ENCODE assay signal across 29 cellular contexts in the genomic region with DNA sequence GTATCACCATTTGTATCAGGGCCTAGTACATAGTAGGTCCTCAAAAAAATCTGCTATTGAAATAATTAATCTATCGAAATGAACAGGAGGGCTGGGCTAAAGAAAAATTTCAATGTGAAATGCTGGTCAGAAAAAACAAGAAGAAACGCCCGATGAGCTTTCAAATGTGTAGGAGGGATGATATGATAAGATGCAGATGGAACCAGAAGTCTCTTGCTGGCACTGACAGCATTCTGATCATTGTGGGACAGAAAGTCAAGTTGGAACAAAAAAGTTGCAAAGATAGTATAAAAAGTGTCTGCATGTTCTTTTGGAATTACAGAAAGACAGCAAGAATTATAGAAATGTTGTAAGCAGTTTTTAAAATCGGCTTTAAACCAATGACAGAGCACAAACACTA. TPM values are rescaled to one million over a fixed set of nuclear protein-coding genes. Genes with fewer than 3 reads are reported as not detected.
A peak's percentile ranks its signal among the peaks of the same experiment; 100 is the strongest.
DNase-seq lines count a peak whose midpoint lies in the region; ATAC-seq and TF ChIP-seq lines count a peak whose summit lies in the region.
"Had no signal": no experiment of that assay in that cellular context is flagged by ENCODE, and none has a peak within 500 bp of the region (broad histone marks: within the 10 kb centered on the region; RNA-seq: fewer than 3 reads in every experiment).

No MANE protein-coding gene starts in this region.

- H3K4me3 ChIP-seq in BLaER1 treated with 17β-estradiol and CSF1 and Interleukin-3, amounts not matched to agents 10 nM and 100 nM: peak overlapping the region in 7 of 10 experiments; percentile 36 to 62 (median 52); a peak in 15 of 20 replicates
- no peak overlapping the region for H3K4me3 ChIP-seq in lower lobe of right lung
- H3K4me3 ChIP-seq: body of pancreas, mucosa of descending colon had no signal

- H3K4me2 ChIP-seq in BLaER1 treated with 17β-estradiol and CSF1 and Interleukin-3, amounts not matched to agents 10 nM and 100 nM: peak overlapping the region; percentile 82 to 97 (median 94); a peak in 21 of 22 replicates

- H4K20me1 ChIP-seq in BLaER1 treated with 17β-estradiol and CSF1 and Interleukin-3, amounts not matched to agents 10 nM and 100 nM: no peaks in the 10 kb centered on the region

- H3K4me3 Mint-ChIP-seq in T-helper 2 cell treated with Interferon-gamma antibody and Interleukin-4, amounts not matched to agents 5 μg/mL and 100 μg/mL, for 36 hours: peak overlapping the region; percentile 77
- peak overlapping the region; percentile 87 for H3K4me3 Mint-ChIP-seq in T-helper 17 cell

- H3K4me1 ChIP-seq in BLaER1 treated with 17β-estradiol and CSF1 and Interleukin-3, amounts not matched to agents 10 nM and 100 nM: peaks cover 52 to 69% (median 60%) of the 10 kb centered on the region in 10 experiments
- H3K4me1 ChIP-seq in lower lobe of right lung: peaks cover 6% of the 10 kb centered on the region
- H3K4me1 ChIP-seq: body of pancreas had no signal

- no peaks in the 10 kb centered on the region for H3K9me3 Mint-ChIP-seq in T-helper 2 cell treated with Interferon-gamma antibody and Interleukin-4, amounts not matched to agents 5 μg/mL and 100 μg/mL, for 36 hours
- H3K9me3 Mint-ChIP-seq: activated naive CD8-positive, alpha-beta T cell treated with anti-CD3 and anti-CD28 coated beads, Interleukin-2, amount 50 U/mL, for 24 hours had no signal

- peak overlapping the region in 10 of 11 experiments; percentile 50 to 71 (median 58); a peak in 18 of 22 replicates for H3K27ac ChIP-seq in BLaER1 treated with 17β-estradiol and CSF1 and Interleukin-3, amounts not matched to agents 10 nM and 100 nM
- peak overlapping the region; percentile 50 for H3K27ac ChIP-seq in lower lobe of right lung
- H3K27ac ChIP-seq: body of pancreas had no signal

- no peak for DNase-seq in T-helper 2 cell treated with Interferon-gamma antibody and Interleukin-4, amounts not matched to agents 5 μg/mL and 100 μg/mL, for 36 hours (ENCODE audit: low spot score)
- DNase-seq in T-helper 2 cell (no peak), T-helper 17 cell (no peak), lower lobe of right lung (no peak), DMS79 (lab: John Stamatoyannopoulos, UW) (no peak)
- DNase-seq: 8988T; activated CD4-positive, alpha-beta T cell treated with anti-CD3 and anti-CD28 coated beads, Interleukin-2, amount 50 U/mL, for 1 hour; activated T-cell treated with anti-CD3 and anti-CD28 coated beads for 4 hours; AML-193; body of pancreas; Calu3; effector CD4-positive, alpha-beta T cell; EL; foreskin melanocyte; GOT3; hypothalamus; islet precursor cell; mucosa of descending colon; NCI-H1105; NCI-H2081 treated with DMSO at 0.1 percent for 48 hours; NCI-H82; Right ventricle myocardium superior had no signal

- TF ChIP-seq CTCF in lower lobe of right lung (IDR thresholded peaks at IDR 0.05): no peak

- no peak overlapping the region for H3K27ac Mint-ChIP-seq in T-helper 2 cell treated with Interferon-gamma antibody and Interleukin-4, amounts not matched to agents 5 μg/mL and 100 μg/mL, for 36 hours
- peak overlapping the region; percentile 95 for H3K27ac Mint-ChIP-seq in T-helper 17 cell
- H3K27ac Mint-ChIP-seq: activated naive CD8-positive, alpha-beta T cell treated with anti-CD3 and anti-CD28 coated beads, Interleukin-2, amount 50 U/mL, for 24 hours had no signal

- H3K9me3 ChIP-seq in BLaER1 treated with 17β-estradiol and CSF1 and Interleukin-3, amounts not matched to agents 10 nM and 100 nM (replicated peaks in 1 of 11): peaks cover 0 to 7% (median 0%) of the 10 kb centered on the region in 11 experiments; a peak in 1 of 22 replicates
- H3K9me3 ChIP-seq in T-helper 17 cell (ENCODE audit: control insufficient read depth, low read length, poor library complexity, severe bottlenecking): no peaks in the 10 kb centered on the region
- no peaks in the 10 kb centered on the region for H3K9me3 ChIP-seq in lower lobe of right lung
- H3K9me3 ChIP-seq: body of pancreas, mucosa of descending colon had no signal

- H3K9ac ChIP-seq in BLaER1 treated with 17β-estradiol and CSF1 and Interleukin-3, amounts not matched to agents 10 nM and 100 nM: peak overlapping the region in 10 of 11 experiments; percentile 9 to 61 (median 38); a peak in 12 of 22 replicates

- no peaks in the 10 kb centered on the region for H3K36me3 Mint-ChIP-seq in T-helper 2 cell treated with Interferon-gamma antibody and Interleukin-4, amounts not matched to agents 5 μg/mL and 100 μg/mL, for 36 hours (ENCODE audit: low read depth)
- H3K36me3 Mint-ChIP-seq in T-helper 17 cell (ENCODE audit: low read depth): no peaks in the 10 kb centered on the region

- peaks cover 0 to 4% (median 0%) of the 10 kb centered on the region in 11 experiments; a peak in 1 of 22 replicates for H3K36me3 ChIP-seq in BLaER1 treated with 17β-estradiol and CSF1 and Interleukin-3, amounts not matched to agents 10 nM and 100 nM
- H3K36me3 ChIP-seq in lower lobe of right lung: no peaks in the 10 kb centered on the region

- peaks cover 26% of the 10 kb centered on the region for H3K4me1 Mint-ChIP-seq in T-helper 2 cell treated with Interferon-gamma antibody and Interleukin-4, amounts not matched to agents 5 μg/mL and 100 μg/mL, for 36 hours (ENCODE audit: low read depth)
- peaks cover 30% of the 10 kb centered on the region for H3K4me1 Mint-ChIP-seq in T-helper 17 cell

- H3K27me3 ChIP-seq in BLaER1 treated with 17β-estradiol and CSF1 and Interleukin-3, amounts not matched to agents 10 nM and 100 nM: no peaks in the 10 kb centered on the region
- H3K27me3 ChIP-seq in lower lobe of right lung (ENCODE audit: low read depth): no peaks in the 10 kb centered on the region
- H3K27me3 ChIP-seq: body of pancreas had no signal

- intact Hi-C loops in lower lobe of right lung (cut with DNase I): no loop called here

- ATAC-seq in T-helper 17 cell (peak; percentile 27), lower lobe of right lung (no peak), GM18511 (IDR thresholded peaks at IDR 0.05; ENCODE audit: unreplicated experiment) (no peak), HG02840 (IDR thresholded peaks at IDR 0.05; ENCODE audit: low FRiP score, unreplicated experiment) (no peak)
- ATAC-seq: body of pancreas, esophagus mucosa, mucosa of descending colon had no signal

- peaks cover 20% of the 10 kb centered on the region for H3K27me3 Mint-ChIP-seq in T-helper 2 cell treated with Interferon-gamma antibody and Interleukin-4, amounts not matched to agents 5 μg/mL and 100 μg/mL, for 36 hours (ENCODE audit: low read depth)
- H3K27me3 Mint-ChIP-seq in T-helper 17 cell: no peaks in the 10 kb centered on the region

RNA-seq across cellular contexts. Expression of a gene that starts 11.1 kb away (rescaled TPM):
- total RNA-seq in T-helper 17 cell (10 to 100 TPM in 1 of 2 donors, 1 to 10 TPM in 1; 6.6 to 13.5 TPM), lower lobe of right lung (19.9 TPM)
- total RNA-seq: OCI-LY7 had no signal

RNA-seq across cellular contexts. Expression of a gene that starts 18.3 kb away (rescaled TPM):
- 1 to 10 TPM; 1.2 to 4.0 TPM for total RNA-seq in T-helper 17 cell
- total RNA-seq in lower lobe of right lung: 11.6 TPM
- total RNA-seq: Calu3, LHCN-M2, OCI-LY7 had no signal

RNA-seq across cellular contexts. Expression of a gene that starts 34.1 kb away (rescaled TPM):
- 1 to 10 TPM in 1 of 2 donors, under 1 TPM in 1; 0.37 to 1.1 TPM for total RNA-seq in T-helper 17 cell
- total RNA-seq in lower lobe of right lung: 47.2 TPM

Comparison
In these comparisons a context has a peak if more than half of its experiments do, and no peak if none do; other contexts are left out.
1. RNA of a gene that starts 34.1 kb away (total RNA-seq): 47.2 TPM in lower lobe of right lung (single experiment); 0.37 to 1.1 TPM in T-helper 17 cell; every median in the first group is over 10 times any median in the second.